1 cellular context compared by ENCODE assay signal in genomic region chr16:442976-443375, GRCh38.
TF ChIP-seq lines count a peak whose summit lies in the region.

No MANE protein-coding gene starts in this region.

TF ChIP-seq in GM12878, 131 proteins besides CTCF, POLR2A, EP300 and RAD21:
- TF ChIP-seq, protein P1, sequence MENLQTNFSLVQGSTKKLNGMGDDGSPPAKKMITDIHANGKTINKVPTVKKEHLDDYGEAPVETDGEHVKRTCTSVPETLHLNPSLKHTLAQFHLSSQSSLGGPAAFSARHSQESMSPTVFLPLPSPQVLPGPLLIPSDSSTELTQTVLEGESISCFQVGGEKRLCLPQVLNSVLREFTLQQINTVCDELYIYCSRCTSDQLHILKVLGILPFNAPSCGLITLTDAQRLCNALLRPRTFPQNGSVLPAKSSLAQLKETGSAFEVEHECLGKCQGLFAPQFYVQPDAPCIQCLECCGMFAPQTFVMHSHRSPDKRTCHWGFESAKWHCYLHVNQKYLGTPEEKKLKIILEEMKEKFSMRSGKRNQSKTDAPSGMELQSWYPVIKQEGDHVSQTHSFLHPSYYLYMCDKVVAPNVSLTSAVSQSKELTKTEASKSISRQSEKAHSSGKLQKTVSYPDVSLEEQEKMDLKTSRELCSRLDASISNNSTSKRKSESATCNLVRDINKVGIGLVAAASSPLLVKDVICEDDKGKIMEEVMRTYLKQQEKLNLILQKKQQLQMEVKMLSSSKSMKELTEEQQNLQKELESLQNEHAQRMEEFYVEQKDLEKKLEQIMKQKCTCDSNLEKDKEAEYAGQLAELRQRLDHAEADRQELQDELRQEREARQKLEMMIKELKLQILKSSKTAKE (IDR thresholded peaks at IDR 0.05; ENCODE audit: low read depth, poor library complexity, severe bottlenecking), result no peak
- TF ChIP-seq STAT3 (IDR thresholded peaks at IDR 0.05; ENCODE audit: low read depth, low read length), result no peak
- TF ChIP-seq ZBED1 (IDR thresholded peaks at IDR 0.05; ENCODE audit: borderline replicate concordance), result no peak
- TF ChIP-seq MYC (IDR thresholded peaks at IDR 0.05; ENCODE audit: insufficient read depth, insufficient read length, insufficient replicate concordance, low read length, severe bottlenecking), result no peak
- no peak for TF ChIP-seq ZNF207 (IDR thresholded peaks at IDR 0.05; ENCODE audit: borderline replicate concordance)
- no peak for TF ChIP-seq ELK1 (IDR thresholded peaks at IDR 0.05; ENCODE audit: low read depth, low read length)
- no peak for TF ChIP-seq IKZF1 (conservative IDR thresholded peaks at IDR 0.05)
- TF ChIP-seq POU2F2 (IDR thresholded peaks at IDR 0.05; ENCODE audit: borderline replicate concordance, low read depth, low read length), result no peak
- TF ChIP-seq PAX8 (IDR thresholded peaks at IDR 0.05), result no peak
- TF ChIP-seq SMAD1 (IDR thresholded peaks at IDR 0.05; ENCODE audit: low read depth, partially characterized antibody), result no peak
- no peak for TF ChIP-seq RELB (IDR thresholded peaks at IDR 0.05; ENCODE audit: low read depth)
- no peak for TF ChIP-seq USF1 (IDR thresholded peaks at IDR 0.05; ENCODE audit: borderline replicate concordance, extremely low read length, insufficient read depth, low read depth, low read length)
